ENCODE assay signal across 11 cellular contexts in the genomic region with DNA sequence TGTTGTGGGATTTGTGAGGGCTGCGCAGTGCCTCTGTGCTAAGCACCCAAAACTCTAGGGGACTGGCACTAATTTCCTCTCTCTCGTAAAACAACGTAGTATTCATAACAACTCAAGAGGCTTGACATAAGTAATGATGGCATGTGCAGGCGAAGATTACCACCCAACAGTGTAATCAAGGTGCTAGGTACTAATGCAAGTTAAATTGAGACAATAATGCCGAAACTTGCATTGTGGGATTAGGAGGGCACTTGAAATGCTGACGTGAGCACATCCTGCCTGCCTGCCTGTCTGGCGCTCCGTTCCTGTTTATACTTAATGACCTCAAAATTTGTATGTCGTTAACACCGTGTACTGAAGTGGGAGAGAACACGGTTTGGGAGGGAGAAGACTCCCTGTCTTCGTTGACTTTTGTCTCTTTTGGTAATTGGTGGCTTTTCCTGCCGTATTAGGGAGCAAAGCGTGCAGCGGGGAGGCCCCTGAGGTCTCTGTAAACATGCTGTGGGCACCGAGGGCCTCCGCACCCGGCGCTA.
DNase-seq lines count a peak whose midpoint lies in the region; ATAC-seq and TF ChIP-seq lines count a peak whose summit lies in the region.
"Had no signal": no experiment of that assay in that cellular context is flagged by ENCODE, and none has a peak within 500 bp of the region (broad histone marks: within the 10 kb centered on the region; RNA-seq: fewer than 3 reads in every experiment).

No MANE protein-coding gene starts in this region.

- DNase-seq in NCI-H345 (lab: John Stamatoyannopoulos, UW) (peak; percentile 13), NCI-H345 treated with DMSO at 0.1 percent for 48 hours (lab: John Stamatoyannopoulos, UW; ENCODE audit: unreplicated experiment) (no peak), NCI-H1105 treated with DMSO at 0.1 percent for 48 hours (lab: John Stamatoyannopoulos, UW) (peak; percentile 80), transverse colon (peak; percentile 27), caudate nucleus (lab: John Stamatoyannopoulos, UW) (no peak)
- no peak for DNase-seq in activated CD4-positive, alpha-beta T cell treated with anti-CD3 and anti-CD28 coated beads, Interleukin-2, amount 50 U/mL, for 4 hours
- DNase-seq: cerebellar nuclear complex, OCI-M1 had no signal

- in situ Hi-C loops in transverse colon (cut with MboI; ENCODE audit: low pct_ligation_motif_present in 1 of 4, low pct_unique_long_range_greater_than_20kb in 1 of 4, low sequenced_read_pairs in 3 of 4) = no loop called here

- H3K4me3 ChIP-seq in transverse colon = no peak overlapping the region

- ATAC-seq in esophagus mucosa (peak; percentile 71), HG03342 (IDR thresholded peaks at IDR 0.05; ENCODE audit: unreplicated experiment) (no peak)

- no peaks in the 10 kb centered on the region for H3K36me3 ChIP-seq in transverse colon

- no peak for TF ChIP-seq EP300 in transverse colon (IDR thresholded peaks at IDR 0.05; ENCODE audit: low read depth)

- 65 to 78% methylated on average over 14 to 19 of the region's 19 CpGs for WGBS in transverse colon (ENCODE audit: low coverage in 1 of 2), 2 donors

- H3K4me1 ChIP-seq in transverse colon = no peaks in the 10 kb centered on the region

- TF ChIP-seq CTCF in transverse colon (IDR thresholded peaks at IDR 0.05) = no peak

- H3K27ac ChIP-seq in transverse colon (no peak overlapping the region), caudate nucleus (ENCODE audit: low read depth, low read length) (no peak overlapping the region)
- H3K27ac ChIP-seq: VCaP had no signal

- no peaks in the 10 kb centered on the region for H3K9me3 ChIP-seq in transverse colon

- no peaks in the 10 kb centered on the region for H3K27me3 ChIP-seq in transverse colon

- intact Hi-C loops in transverse colon (cut with DNase I; ENCODE audit: low total_unique reads) = no loop called here

- TF ChIP-seq POLR2A in transverse colon (IDR thresholded peaks at IDR 0.05) = no peak

Comparison
In these comparisons a context has a peak if more than half of its experiments do, and no peak if none do; other contexts are left out.
1. DNase-seq: peak in NCI-H345 (single experiment), NCI-H1105 treated with DMSO at 0.1 percent for 48 hours (single experiment) and transverse colon (single experiment); none in NCI-H345 treated with DMSO at 0.1 percent for 48 hours (single experiment), caudate nucleus (0 of 61) and activated CD4-positive, alpha-beta T cell treated with anti-CD3 and anti-CD28 coated beads, Interleukin-2, amount 50 U/mL, for 4 hours (0 of 2).